Comparison of ENCODE assay signal across 1 cellular context in genomic region chr22:17694752-17695151, GRCh38.
TF ChIP-seq lines count a peak whose summit lies in the region.

No MANE protein-coding gene starts in this region.

TF ChIP-seq in IMR-90, 13 proteins besides CTCF, POLR2A, EP300 and RAD21:
- no peak for TF ChIP-seq RFX5 (IDR thresholded peaks at IDR 0.05; ENCODE audit: low read depth, low read length)
- no peak for TF ChIP-seq BHLHE40 (IDR thresholded peaks at IDR 0.05; ENCODE audit: low read depth, low read length)
- no peak for TF ChIP-seq MAFK (IDR thresholded peaks at IDR 0.05; ENCODE audit: low read depth, low read length)
- TF ChIP-seq NFE2L2 (IDR thresholded peaks at IDR 0.05; ENCODE audit: low read depth, low read length), result no peak
- TF ChIP-seq MXI1 (IDR thresholded peaks at IDR 0.05; ENCODE audit: borderline replicate concordance, low read depth, low read length), result no peak
- TF ChIP-seq FOS (IDR thresholded peaks at IDR 0.05; ENCODE audit: low read depth, low read length), result no peak
- no peak for TF ChIP-seq CHD1 (IDR thresholded peaks at IDR 0.05; ENCODE audit: low read depth, low read length)
- no peak for TF ChIP-seq ELK1 (IDR thresholded peaks at IDR 0.05; ENCODE audit: borderline replicate concordance, low read depth, low read length)
- TF ChIP-seq SMC3 (IDR thresholded peaks at IDR 0.05; ENCODE audit: low read depth, low read length), result no peak
- no peak for TF ChIP-seq USF2 (IDR thresholded peaks at IDR 0.05; ENCODE audit: low read depth, low read length)
- no peak for TF ChIP-seq CEBPB (IDR thresholded peaks at IDR 0.05; ENCODE audit: low read depth, low read length)
- TF ChIP-seq MAZ (IDR thresholded peaks at IDR 0.05; ENCODE audit: borderline replicate concordance, low read depth, low read length), result no peak
- TF ChIP-seq RCOR1 (IDR thresholded peaks at IDR 0.05; ENCODE audit: insufficient replicate concordance, low read length), result no peak
